In genomic region chr11:33651555-33651954, GRCh38 we compare ENCODE assay signal across 29 cellular contexts. TPM values are rescaled to one million over a fixed set of nuclear protein-coding genes. Genes with fewer than 3 reads are reported as not detected.
"Had no signal": no experiment of that assay in that cellular context is flagged by ENCODE, and none has a peak within 500 bp of the region (broad histone marks: within the 10 kb centered on the region; RNA-seq: fewer than 3 reads in every experiment).

No MANE protein-coding gene starts in this region.

- H3K27ac Mint-ChIP-seq: naive thymus-derived CD8-positive, alpha-beta T cell; stimulated activated memory B cell treated with anti-CD40 and anti-IgM and Interleukin-4, amounts not matched to agents 10 μg/mL and 1 μg/mL and 100 μg/mL, for 72 hours; stimulated activated naive CD8-positive, alpha-beta T cell treated with anti-CD3 and anti-CD28 coated beads, Interleukin-15, amount 100 ng/mL, for 72 hours; type B pancreatic cell had no signal

- H3K4me2 ChIP-seq: smooth muscle cell had no signal

- H3K79me2 ChIP-seq: parathyroid adenoma had no signal

- H3K27ac ChIP-seq: left lung, lower lobe of right lung, neutrophil, right lobe of liver, tibial nerve had no signal

- H3K4me1 Mint-ChIP-seq: naive thymus-derived CD8-positive, alpha-beta T cell; stimulated activated naive CD8-positive, alpha-beta T cell treated with anti-CD3 and anti-CD28 coated beads, Interleukin-15, amount 100 ng/mL, for 72 hours had no signal

- H3K36me3 Mint-ChIP-seq: naive thymus-derived CD8-positive, alpha-beta T cell; stimulated activated memory B cell treated with anti-CD40 and anti-IgM and Interleukin-4, amounts not matched to agents 10 μg/mL and 1 μg/mL and 100 μg/mL, for 72 hours; type B pancreatic cell had no signal

- H3K9me3 Mint-ChIP-seq: naive thymus-derived CD8-positive, alpha-beta T cell; nephron; neural crest cell; stimulated activated memory B cell treated with anti-CD40 and anti-IgM and Interleukin-4, amounts not matched to agents 10 μg/mL and 1 μg/mL and 100 μg/mL, for 72 hours; stimulated activated naive CD8-positive, alpha-beta T cell treated with anti-CD3 and anti-CD28 coated beads, Interleukin-15, amount 100 ng/mL, for 72 hours; type B pancreatic cell had no signal

- H3K9me3 ChIP-seq: left lung, lower lobe of right lung, neutrophil, psoas muscle, right lobe of liver, tibial nerve, uterus had no signal

- H3K4me3 Mint-ChIP-seq: naive thymus-derived CD8-positive, alpha-beta T cell; neural crest cell; stimulated activated memory B cell treated with anti-CD40 and anti-IgM and Interleukin-4, amounts not matched to agents 10 μg/mL and 1 μg/mL and 100 μg/mL, for 72 hours; stimulated activated naive CD8-positive, alpha-beta T cell treated with anti-CD3 and anti-CD28 coated beads, Interleukin-15, amount 100 ng/mL, for 72 hours; type B pancreatic cell had no signal

- H3K9ac ChIP-seq: parathyroid adenoma had no signal

- H3K27me3 ChIP-seq: left lung, right lobe of liver, tibial nerve, uterus had no signal

- H2AFZ ChIP-seq: parathyroid adenoma had no signal

- H3K36me3 ChIP-seq: left lung, lower lobe of right lung, neutrophil, right lobe of liver, tibial nerve, uterus had no signal

- H3K4me3 ChIP-seq: left lung, lower lobe of right lung, psoas muscle, right lobe of liver, smooth muscle cell, tibial nerve, uterus had no signal

- H3K4me1 ChIP-seq: left lung, lower lobe of right lung, right lobe of liver, uterus had no signal

- H3K27me3 Mint-ChIP-seq: type B pancreatic cell had no signal

- ATAC-seq: left colon; left lung; lower lobe of right lung; naive thymus-derived CD8-positive, alpha-beta T cell; right lobe of liver; stimulated activated memory B cell treated with anti-CD40 and anti-IgM and Interleukin-4, amounts not matched to agents 10 μg/mL and 1 μg/mL and 100 μg/mL, for 72 hours; stimulated activated naive CD8-positive, alpha-beta T cell treated with anti-CD3 and anti-CD28 coated beads, Interleukin-15, amount 100 ng/mL, for 72 hours had no signal

- DNase-seq: kidney; left colon; left lung; lower lobe of right lung; mammary epithelial cell; mesenchymal stem cell; naive thymus-derived CD8-positive, alpha-beta T cell; occipital lobe; psoas muscle; right lobe of liver; stimulated activated CD4-positive, alpha-beta T cell treated with anti-CD3 and anti-CD28 coated beads, Interleukin-1b, Interleukin-23, amount 100 ng/mL, for 48 hours; stimulated activated CD4-positive, alpha-beta T cell treated with anti-CD3 and anti-CD28 coated beads, Interleukin-2, amount 100 ng/mL, for 48 hours; stimulated activated CD4-positive, alpha-beta T cell treated with anti-CD3 and anti-CD28 coated beads, Interleukin-4, amount 100 ng/mL, for 4 hours; stimulated activated CD8-positive, alpha-beta memory T cell treated with anti-CD3 and anti-CD28 coated beads, Interleukin-4, amount 100 ng/mL, for 48 hours; stimulated activated naive CD4-positive, alpha-beta T cell treated with Interleukin-2 at 50 U/mL for 16 hours; stimulated activated naive CD8-positive, alpha-beta T cell treated with anti-CD3 and anti-CD28 coated beads, Interleukin-15, amount 100 ng/mL, for 72 hours; substantia nigra; uterus had no signal

RNA-seq across cellular contexts. Expression of gene C11orf91, which starts 49.1 kb away (rescaled TPM):
- total RNA-seq: kidney, left colon, liver, lower lobe of right lung, occipital lobe, right lobe of liver, skeletal muscle tissue, smooth muscle cell, temporal lobe, tibial nerve, uterus had no signal
- polyA plus RNA-seq: liver; naive thymus-derived CD8-positive, alpha-beta T cell had no signal
